Comparison of ENCODE assay signal across 17 cellular contexts in the genomic region with DNA sequence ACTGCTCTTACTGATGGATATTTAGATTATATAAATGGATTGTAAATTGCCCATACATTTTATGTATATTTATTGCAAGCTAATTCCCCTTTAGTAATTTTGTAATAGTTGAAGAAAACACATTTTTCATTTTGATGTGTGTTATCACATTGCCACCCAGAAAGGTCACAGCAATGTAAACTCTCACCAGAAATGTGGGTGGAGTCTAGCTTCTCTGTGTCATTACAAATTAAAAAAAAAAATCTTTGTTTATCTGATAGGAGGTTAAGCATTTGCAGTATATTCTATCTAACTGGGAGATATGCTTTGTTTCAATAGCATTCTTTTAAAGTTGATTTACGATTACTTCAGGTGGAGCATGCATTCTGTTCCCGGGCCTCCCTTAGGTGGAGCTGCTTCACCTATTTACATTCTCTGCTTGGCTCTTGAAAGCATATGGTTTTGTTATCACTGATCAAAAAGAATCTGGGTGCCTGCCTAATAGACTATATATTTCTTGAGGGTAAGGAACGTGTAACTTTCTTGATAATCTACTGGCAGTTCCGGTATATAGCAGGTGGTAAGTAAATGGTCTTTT. TPM values are rescaled to one million over a fixed set of nuclear protein-coding genes. Genes with fewer than 3 reads are reported as not detected.
DNase-seq lines count a peak whose midpoint lies in the region; ATAC-seq and TF ChIP-seq lines count a peak whose summit lies in the region.
"Had no signal": no experiment of that assay in that cellular context is flagged by ENCODE, and none has a peak within 500 bp of the region (broad histone marks: within the 10 kb centered on the region; RNA-seq: fewer than 3 reads in every experiment).

No MANE protein-coding gene starts in this region.

- H3K27ac ChIP-seq in cardiac muscle cell (peak overlapping the region; percentile 52), left ventricle myocardium inferior (replicated peaks) (no peak overlapping the region), osteoblast (ENCODE audit: low read depth, low read length) (no peak overlapping the region)
- H3K27ac ChIP-seq: gastroesophageal sphincter, GM23248, suprapubic skin had no signal

- TF ChIP-seq CTCF in cardiac muscle cell (IDR thresholded peaks at IDR 0.05; ENCODE audit: low read depth, low read length) (no peak), left ventricle myocardium inferior (IDR thresholded peaks at IDR 0.05; ENCODE audit: borderline replicate concordance) (no peak), osteoblast (IDR thresholded peaks at IDR 0.05; ENCODE audit: extremely low read depth, low read depth, low read length) (no peak)

- intact Hi-C loops in left ventricle myocardium inferior (cut with micrococcal nuclease), result no loop called here

- H2AFZ ChIP-seq in osteoblast (ENCODE audit: low read length), result no peak overlapping the region
- H2AFZ ChIP-seq: GM23248 had no signal

- no peak overlapping the region for H3K4me2 ChIP-seq in osteoblast (ENCODE audit: insufficient read depth, low read length)

- H3K36me3 ChIP-seq in cardiac muscle cell (no peaks in the 10 kb centered on the region), left ventricle myocardium inferior (no peaks in the 10 kb centered on the region), osteoblast (ENCODE audit: insufficient read depth, low read length) (no peaks in the 10 kb centered on the region)
- H3K36me3 ChIP-seq: gastroesophageal sphincter, suprapubic skin had no signal

- no peak for ATAC-seq in GM21528 (IDR thresholded peaks at IDR 0.05; ENCODE audit: low FRiP score, unreplicated experiment)
- ATAC-seq: esophagus mucosa, gastroesophageal sphincter had no signal

- no peaks in the 10 kb centered on the region for H3K27me3 ChIP-seq in cardiac muscle cell
- no peaks in the 10 kb centered on the region for H3K27me3 ChIP-seq in left ventricle myocardium inferior (ENCODE audit: low read depth)
- H3K27me3 ChIP-seq in osteoblast (ENCODE audit: insufficient read depth, low read length), result no peaks in the 10 kb centered on the region
- H3K27me3 ChIP-seq: gastroesophageal sphincter, suprapubic skin had no signal

- peaks cover 30% of the 10 kb centered on the region for H4K20me1 ChIP-seq in osteoblast (ENCODE audit: insufficient read depth, low read length)

- H3K9me3 ChIP-seq in cardiac muscle cell (ENCODE audit: low read depth) (no peaks in the 10 kb centered on the region), left ventricle myocardium inferior (replicated peaks) (no peaks in the 10 kb centered on the region), osteoblast (ENCODE audit: low read depth, low read length) (no peaks in the 10 kb centered on the region)
- H3K9me3 ChIP-seq: gastroesophageal sphincter, suprapubic skin had no signal

- H3K79me2 ChIP-seq in osteoblast (ENCODE audit: insufficient read depth, low read length), result peaks cover 87% of the 10 kb centered on the region

- DNase-seq in cardiac muscle cell (ENCODE audit: low read depth in 1 of 2, low spot score in 1 of 2) (no peak), left ventricle myocardium inferior (no peak), OCI-M1 (lab: John Stamatoyannopoulos, UW) (peak; percentile 13), left kidney (ENCODE audit: low read depth, low spot score) (peak; percentile 19), osteoblast (ENCODE audit: insufficient read length, low spot score, missing footprints) (no peak)
- no peak for DNase-seq in stimulated activated CD4-positive, alpha-beta T cell treated with anti-CD3 and anti-CD28 coated beads, Interleukin-15, amount 100 ng/mL, for 24 hours
- DNase-seq: activated CD8-positive, alpha-beta memory T cell treated with anti-CD3 and anti-CD28 coated beads, Interleukin-2, amount 50 U/mL, for 48 hours; activated effector memory CD4-positive, alpha-beta T cell treated with anti-CD3 and anti-CD28 coated beads, Interleukin-2, amount 50 U/mL, for 16 hours; anterior cingulate cortex; GM23248; NCI-H1694; NCI-H446 treated with DMSO at 0.1 percent for 48 hours; SW 1271 had no signal

- H3K4me3 ChIP-seq in cardiac muscle cell (no peak overlapping the region), left ventricle myocardium inferior (no peak overlapping the region), osteoblast (ENCODE audit: insufficient read depth, low read length) (no peak overlapping the region)
- H3K4me3 ChIP-seq: gastroesophageal sphincter, GM23248, suprapubic skin had no signal

- H3K4me1 ChIP-seq in cardiac muscle cell (ENCODE audit: low read depth), result peaks cover 8% of the 10 kb centered on the region
- H3K4me1 ChIP-seq in left ventricle myocardium inferior, result peaks cover 64% of the 10 kb centered on the region
- peaks cover 4% of the 10 kb centered on the region for H3K4me1 ChIP-seq in osteoblast (ENCODE audit: insufficient read depth, low read length)

RNA-seq across cellular contexts. Expression of a gene that starts 7.9 kb away (rescaled TPM):
- total RNA-seq in cardiac muscle cell, result 25.0 and 25.7 TPM in 2 replicates
- polyA plus RNA-seq in cardiac muscle cell, result 5.8 and 7.1 TPM in 2 replicates
- 40.5 TPM for total RNA-seq in left ventricle myocardium inferior
- 32.2 and 33.0 TPM in 2 replicates for total RNA-seq in osteoblast

Comparison
In these comparisons a context has a peak if more than half of its experiments do, and no peak if none do; other contexts are left out.
1. DNase-seq: peak in OCI-M1 (single experiment) and left kidney (single experiment); none in cardiac muscle cell (0 of 2), left ventricle myocardium inferior (single experiment), osteoblast (single experiment) and stimulated activated CD4-positive, alpha-beta T cell treated with anti-CD3 and anti-CD28 coated beads, Interleukin-15, amount 100 ng/mL, for 24 hours (single experiment).